In the genomic region with DNA sequence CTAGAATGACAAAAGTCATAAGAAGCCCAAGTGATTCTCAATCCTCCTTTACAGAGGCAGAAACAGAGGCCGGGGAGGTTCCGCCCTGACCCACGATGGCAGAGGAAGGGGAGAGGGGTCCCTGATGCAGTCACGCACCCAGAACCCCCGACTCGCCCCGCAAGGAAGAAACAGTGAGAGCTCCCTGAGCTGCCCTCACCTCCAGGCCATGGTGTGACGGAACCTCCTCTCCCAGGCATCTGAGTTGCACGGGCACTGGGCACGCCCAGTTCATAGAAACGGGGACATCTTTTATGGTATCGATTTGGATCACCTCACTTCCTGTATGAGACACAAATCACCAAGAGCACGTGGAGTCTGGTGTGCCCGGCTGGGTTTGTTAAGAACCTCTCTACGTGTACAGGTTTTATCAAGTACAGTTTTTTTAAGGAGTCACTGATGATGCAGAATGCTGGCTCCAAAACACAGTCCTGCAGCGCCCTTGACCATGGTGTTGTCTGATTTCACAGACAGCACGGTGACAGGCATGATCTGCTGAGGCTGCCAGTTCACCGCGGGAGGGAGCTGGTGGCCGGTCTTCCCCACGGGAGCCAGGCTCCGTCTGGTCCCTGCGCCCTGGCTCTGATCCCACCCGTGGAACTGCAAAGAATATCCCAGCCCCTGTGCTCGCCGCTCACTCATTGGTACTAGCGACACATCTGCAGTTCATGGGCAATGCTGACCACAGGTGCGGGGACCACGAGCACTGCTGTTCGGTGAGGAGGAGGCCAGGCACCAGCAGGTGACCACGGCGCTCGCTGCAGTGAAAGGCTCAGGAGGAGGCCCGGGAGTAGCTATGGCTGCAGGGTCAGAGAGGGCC, we compare ENCODE assay signal across 1 cellular context.
TF ChIP-seq lines count a peak whose summit lies in the region.

No MANE protein-coding gene starts in this region.

TF ChIP-seq in H1, 55 proteins besides CTCF, POLR2A, EP300 and RAD21 (continued from another document):
- TF ChIP-seq SUZ12 (IDR thresholded peaks at IDR 0.05; ENCODE audit: low read length) (no peak), SAP30 (IDR thresholded peaks at IDR 0.05; ENCODE audit: insufficient read depth, insufficient replicate concordance, low read length) (no peak), CEBPB (IDR thresholded peaks at IDR 0.05; ENCODE audit: low read depth, low read length) (no peak), CHD2 (IDR thresholded peaks at IDR 0.05; ENCODE audit: low read length) (no peak), ZNF274 (IDR thresholded peaks at IDR 0.05; ENCODE audit: borderline replicate concordance, extremely low read depth, low read length) (no peak), ATF3 (IDR thresholded peaks at IDR 0.05; ENCODE audit: insufficient read depth, low read depth, low read length) (no peak), RBBP5 (IDR thresholded peaks at IDR 0.05; ENCODE audit: borderline replicate concordance, low read depth, low read length) (no peak)
